ENCODE assay signal across 37 cellular contexts in the genomic region with DNA sequence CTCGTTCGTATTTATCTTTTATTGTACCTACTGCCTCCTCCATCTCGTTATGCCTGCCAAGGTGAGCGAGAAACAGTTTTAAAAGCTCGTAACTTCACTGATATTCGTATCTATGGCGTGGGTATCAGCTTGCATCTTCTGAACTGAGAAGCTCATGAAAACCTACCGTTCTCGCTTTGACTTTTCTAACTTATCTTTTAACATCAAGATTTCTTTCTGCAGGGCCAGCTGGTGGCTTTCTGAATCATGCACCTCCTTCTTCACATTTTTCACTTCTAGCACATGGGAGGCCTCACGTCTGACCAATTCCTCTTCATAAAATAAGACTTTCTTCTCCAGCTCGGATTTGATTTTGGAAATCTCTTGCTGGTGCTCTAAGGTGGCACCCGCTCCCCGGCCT. TPM values are rescaled to one million over a fixed set of nuclear protein-coding genes. Genes with fewer than 3 reads are reported as not detected.
"Had no signal": no experiment of that assay in that cellular context is flagged by ENCODE, and none has a peak within 500 bp of the region (broad histone marks: within the 10 kb centered on the region; RNA-seq: fewer than 3 reads in every experiment).

No MANE protein-coding gene starts in this region.

- H3K9me3 Mint-ChIP-seq: activated naive CD4-positive, alpha-beta T cell treated with anti-CD3 and anti-CD28 coated beads for 36 hours; activated naive CD4-positive, alpha-beta T cell treated with anti-CD3 and anti-CD28 coated beads, Interleukin-2, amount 10 ng/mL, durations not matched to agents 7 days and 5 days; activated naive CD4-positive, alpha-beta T cell treated with anti-CD3 and anti-CD28 coated beads, Interleukin-2, amount 50 U/mL, for 24 hours; activated naive CD4-positive, alpha-beta T cell treated with anti-CD3 and anti-CD28 coated beads, Interleukin-2, amount 50 U/mL, for 72 hours; activated naive CD8-positive, alpha-beta T cell treated with anti-CD3 and anti-CD28 coated beads for 36 hours; activated naive CD8-positive, alpha-beta T cell treated with anti-CD3 and anti-CD28 coated beads, Interleukin-2, amount 10 ng/mL, durations not matched to agents 7 days and 5 days; activated naive CD8-positive, alpha-beta T cell treated with anti-CD3 and anti-CD28 coated beads, Interleukin-2, amount 50 U/mL, for 24 hours; activated T-cell treated with anti-CD3 and anti-CD28 coated beads, Interleukin-2, amount 50 U/mL, for 24 hours; activated T-cell treated with anti-CD3 and anti-CD28 coated beads, Interleukin-2, amount 50 U/mL, for 4 hours; activated T-cell treated with anti-CD3 and anti-CD28 coated beads, Interleukin-2, amount 50 U/mL, for 72 hours; activated T-helper 1 cell treated with anti-CD3 and anti-CD28 coated beads, Interleukin-12 subunit alpha, Interleukin-12 subunit beta, Interleukin-2, Interleukin-4 antibody, amounts not matched to agents 30 ng/mL and 10 ng/mL and 1 ng/mL, durations not matched to agents 14 hours and 24 hours and 36 hours; activated T-helper 17 cell treated with anti-CD3 and anti-CD28 coated beads, Interleukin-2, amount 50 U/mL, for 72 hours; activated T-helper 2 cell treated with anti-CD3 and anti-CD28 coated beads, Interferon-gamma antibody, Interleukin-2, Interleukin-4, amounts not matched to agents 10 μg/mL and 5 μg/mL and 100 μg/mL, durations not matched to agents 14 hours and 24 hours and 36 hours; brain had no signal

- H3K4me1 ChIP-seq: adrenal gland, ascending aorta, body of pancreas, breast epithelium had no signal

- H3K4me3 Mint-ChIP-seq: activated naive CD4-positive, alpha-beta T cell treated with anti-CD3 and anti-CD28 coated beads for 36 hours; activated naive CD4-positive, alpha-beta T cell treated with anti-CD3 and anti-CD28 coated beads, Interleukin-2, amount 10 ng/mL, durations not matched to agents 7 days and 5 days; activated naive CD4-positive, alpha-beta T cell treated with anti-CD3 and anti-CD28 coated beads, Interleukin-2, amount 50 U/mL, for 24 hours; activated naive CD8-positive, alpha-beta T cell; activated naive CD8-positive, alpha-beta T cell treated with anti-CD3 and anti-CD28 coated beads for 36 hours; activated naive CD8-positive, alpha-beta T cell treated with anti-CD3 and anti-CD28 coated beads, Interleukin-2, amount 10 ng/mL, durations not matched to agents 7 days and 5 days; activated naive CD8-positive, alpha-beta T cell treated with anti-CD3 and anti-CD28 coated beads, Interleukin-2, amount 50 U/mL, for 24 hours; activated T-cell treated with anti-CD3 and anti-CD28 coated beads, Interleukin-2, amount 50 U/mL, for 24 hours; activated T-cell treated with anti-CD3 and anti-CD28 coated beads, Interleukin-2, amount 50 U/mL, for 4 hours; activated T-cell treated with anti-CD3 and anti-CD28 coated beads, Interleukin-2, amount 50 U/mL, for 72 hours; activated T-helper 1 cell treated with anti-CD3 and anti-CD28 coated beads, Interleukin-12 subunit alpha, Interleukin-12 subunit beta, Interleukin-2, Interleukin-4 antibody, amounts not matched to agents 30 ng/mL and 10 ng/mL and 1 ng/mL, durations not matched to agents 14 hours and 24 hours and 36 hours; activated T-helper 17 cell treated with anti-CD3 and anti-CD28 coated beads, Interleukin-2, amount 50 U/mL, for 72 hours; brain had no signal

- H3K4me1 Mint-ChIP-seq: activated naive CD4-positive, alpha-beta T cell treated with anti-CD3 and anti-CD28 coated beads, Interleukin-2, amount 10 ng/mL, durations not matched to agents 7 days and 5 days; activated naive CD4-positive, alpha-beta T cell treated with anti-CD3 and anti-CD28 coated beads, Interleukin-2, amount 50 U/mL, for 24 hours; activated naive CD8-positive, alpha-beta T cell treated with anti-CD3 and anti-CD28 coated beads for 36 hours; activated naive CD8-positive, alpha-beta T cell treated with anti-CD3 and anti-CD28 coated beads, Interleukin-2, amount 10 ng/mL, durations not matched to agents 7 days and 5 days; activated naive CD8-positive, alpha-beta T cell treated with anti-CD3 and anti-CD28 coated beads, Interleukin-2, amount 50 U/mL, for 24 hours; activated T-helper 17 cell treated with anti-CD3 and anti-CD28 coated beads, Interleukin-2, amount 50 U/mL, for 72 hours; brain had no signal

- H3K4me3 ChIP-seq: adrenal gland, ascending aorta, body of pancreas, breast epithelium, cardiac muscle cell had no signal

- DNase-seq: activated effector memory CD4-positive, alpha-beta T cell treated with anti-CD3 and anti-CD28 coated beads, Interleukin-2, amount 50 U/mL, for 16 hours; activated effector memory CD4-positive, alpha-beta T cell treated with Interleukin-2 at 50 U/mL for 16 hours; activated gamma-delta T cell; activated gamma-delta T cell treated with Interleukin-2 at 50 U/mL for 16 hours; activated naive CD4-positive, alpha-beta T cell; activated naive CD4-positive, alpha-beta T cell treated with anti-CD3 and anti-CD28 coated beads for 36 hours; activated naive CD4-positive, alpha-beta T cell treated with anti-CD3 and anti-CD28 coated beads, Interleukin-2, amount 10 ng/mL, durations not matched to agents 7 days and 5 days; activated naive CD4-positive, alpha-beta T cell treated with anti-CD3 and anti-CD28 coated beads, Interleukin-2, amount 50 U/mL, for 16 hours; activated naive CD4-positive, alpha-beta T cell treated with Interleukin-2 at 50 U/mL for 16 hours; activated naive CD8-positive, alpha-beta T cell treated with anti-CD3 and anti-CD28 coated beads for 36 hours; activated naive CD8-positive, alpha-beta T cell treated with anti-CD3 and anti-CD28 coated beads, Interleukin-2, amount 10 ng/mL, durations not matched to agents 7 days and 5 days; activated naive CD8-positive, alpha-beta T cell treated with anti-CD3 and anti-CD28 coated beads, Interleukin-2, amount 50 U/mL, for 24 hours; activated T-cell treated with anti-CD3 and anti-CD28 coated beads, Interleukin-2, amount 50 U/mL, for 1 hour; activated T-cell treated with anti-CD3 and anti-CD28 coated beads, Interleukin-2, amount 50 U/mL, for 24 hours; activated T-cell treated with anti-CD3 and anti-CD28 coated beads, Interleukin-2, amount 50 U/mL, for 4 hours; activated T-cell treated with anti-CD3 and anti-CD28 coated beads, Interleukin-2, amount 50 U/mL, for 48 hours; activated T-cell treated with anti-CD3 and anti-CD28 coated beads, Interleukin-2, amount 50 U/mL, for 72 hours; adrenal gland; amniotic stem cell; amygdala; anterior cingulate cortex; body of pancreas; brain microvascular endothelial cell; caudate nucleus; central memory CD4-positive, alpha-beta T cell; cerebellar nuclear complex had no signal

- H3K27me3 Mint-ChIP-seq: activated naive CD4-positive, alpha-beta T cell treated with anti-CD3 and anti-CD28 coated beads, Interleukin-2, amount 50 U/mL, for 24 hours; activated naive CD8-positive, alpha-beta T cell; activated naive CD8-positive, alpha-beta T cell treated with anti-CD3 and anti-CD28 coated beads for 36 hours; activated naive CD8-positive, alpha-beta T cell treated with anti-CD3 and anti-CD28 coated beads, Interleukin-2, amount 10 ng/mL, durations not matched to agents 7 days and 5 days; activated naive CD8-positive, alpha-beta T cell treated with anti-CD3 and anti-CD28 coated beads, Interleukin-2, amount 50 U/mL, for 24 hours; activated T-cell treated with anti-CD3 and anti-CD28 coated beads, Interleukin-2, amount 50 U/mL, for 24 hours; activated T-helper 17 cell treated with anti-CD3 and anti-CD28 coated beads, Interleukin-2, amount 50 U/mL, for 72 hours; brain had no signal

- H3K27ac ChIP-seq: adrenal gland, ascending aorta, body of pancreas, brain microvascular endothelial cell, breast epithelium, cardiac muscle cell had no signal

- ATAC-seq: activated naive CD4-positive, alpha-beta T cell treated with anti-CD3 and anti-CD28 coated beads, Interleukin-2, amount 50 U/mL, for 72 hours; activated naive CD8-positive, alpha-beta T cell treated with anti-CD3 and anti-CD28 coated beads, Interleukin-2, amount 50 U/mL, for 24 hours; activated T-cell treated with anti-CD3 and anti-CD28 coated beads, Interleukin-2, amount 50 U/mL, for 4 hours; activated T-cell treated with anti-CD3 and anti-CD28 coated beads, Interleukin-2, amount 50 U/mL, for 72 hours; activated T-helper 17 cell treated with anti-CD3 and anti-CD28 coated beads, Interleukin-2, amount 50 U/mL, for 72 hours; body of pancreas had no signal

- H3K27ac Mint-ChIP-seq: activated naive CD4-positive, alpha-beta T cell treated with anti-CD3 and anti-CD28 coated beads for 36 hours; activated naive CD4-positive, alpha-beta T cell treated with anti-CD3 and anti-CD28 coated beads, Interleukin-2, amount 50 U/mL, for 24 hours; activated naive CD8-positive, alpha-beta T cell; activated naive CD8-positive, alpha-beta T cell treated with anti-CD3 and anti-CD28 coated beads for 36 hours; activated naive CD8-positive, alpha-beta T cell treated with anti-CD3 and anti-CD28 coated beads, Interleukin-2, amount 10 ng/mL, durations not matched to agents 7 days and 5 days; activated naive CD8-positive, alpha-beta T cell treated with anti-CD3 and anti-CD28 coated beads, Interleukin-2, amount 50 U/mL, for 24 hours; activated T-cell treated with anti-CD3 and anti-CD28 coated beads, Interleukin-2, amount 50 U/mL, for 24 hours; activated T-cell treated with anti-CD3 and anti-CD28 coated beads, Interleukin-2, amount 50 U/mL, for 72 hours; activated T-helper 1 cell treated with anti-CD3 and anti-CD28 coated beads, Interleukin-12 subunit alpha, Interleukin-12 subunit beta, Interleukin-2, Interleukin-4 antibody, amounts not matched to agents 30 ng/mL and 10 ng/mL and 1 ng/mL, durations not matched to agents 14 hours and 24 hours and 36 hours; activated T-helper 17 cell treated with anti-CD3 and anti-CD28 coated beads, Interleukin-2, amount 50 U/mL, for 72 hours; activated T-helper 2 cell treated with anti-CD3 and anti-CD28 coated beads, Interferon-gamma antibody, Interleukin-2, Interleukin-4, amounts not matched to agents 10 μg/mL and 5 μg/mL and 100 μg/mL, durations not matched to agents 14 hours and 24 hours and 36 hours had no signal

- H3K9me3 ChIP-seq: adrenal gland, ascending aorta, body of pancreas, breast epithelium had no signal

- H3K27me3 ChIP-seq: adrenal gland, ascending aorta, body of pancreas, brain microvascular endothelial cell, breast epithelium, cardiac muscle cell had no signal

- H3K36me3 Mint-ChIP-seq: activated naive CD4-positive, alpha-beta T cell treated with anti-CD3 and anti-CD28 coated beads, Interleukin-2, amount 10 ng/mL, durations not matched to agents 7 days and 5 days; activated naive CD4-positive, alpha-beta T cell treated with anti-CD3 and anti-CD28 coated beads, Interleukin-2, amount 50 U/mL, for 72 hours; activated naive CD8-positive, alpha-beta T cell treated with anti-CD3 and anti-CD28 coated beads for 36 hours; activated naive CD8-positive, alpha-beta T cell treated with anti-CD3 and anti-CD28 coated beads, Interleukin-2, amount 10 ng/mL, durations not matched to agents 7 days and 5 days had no signal

RNA-seq across cellular contexts. Expression of a gene that starts 45.8 kb away (rescaled TPM):
- total RNA-seq: cardiac septum had no signal
